Comparison of ENCODE assay signal across 8 cellular contexts in the genomic region with DNA sequence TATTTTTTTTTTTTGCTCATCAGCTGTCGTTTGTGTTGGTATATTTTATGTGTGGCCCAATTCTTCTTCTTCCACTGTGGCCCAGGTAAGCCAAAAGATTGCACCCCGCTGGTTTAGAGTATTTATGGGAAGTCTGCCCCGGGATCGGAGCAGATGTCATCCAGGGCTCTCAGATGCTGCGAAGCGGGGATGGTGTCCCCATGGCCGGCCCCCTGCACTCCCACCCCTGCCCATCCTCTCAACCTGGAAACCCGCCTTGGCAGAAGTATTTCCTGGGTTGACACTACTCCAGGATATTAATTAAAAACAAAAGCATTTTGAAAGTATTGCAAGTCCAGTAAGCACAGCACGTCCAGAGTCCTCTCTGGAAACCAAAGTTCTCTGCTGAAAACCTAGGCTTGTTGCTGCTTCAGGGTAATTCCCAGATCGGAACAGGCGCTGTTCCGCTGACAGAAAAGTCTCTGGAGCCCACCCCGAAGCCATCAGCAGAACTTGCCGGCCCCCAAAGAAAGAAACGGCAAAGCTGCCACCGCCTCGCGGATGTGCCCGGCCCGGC. TPM values are rescaled to one million over a fixed set of nuclear protein-coding genes. Genes with fewer than 3 reads are reported as not detected.
DNase-seq lines count a peak whose midpoint lies in the region; ATAC-seq and TF ChIP-seq lines count a peak whose summit lies in the region.

No MANE protein-coding gene starts in this region.

- H3K9ac ChIP-seq in PC-3 (ENCODE audit: low read length), result no peak overlapping the region

- no peaks in the 10 kb centered on the region for H3K9me2 ChIP-seq in PC-3 (replicated peaks; ENCODE audit: low read length)

- peak overlapping the region; percentile 73 for H3K4me2 ChIP-seq in PC-3 (ENCODE audit: low read length)

- ATAC-seq in PC-3 (no peak), psoas muscle (no peak), left colon (no peak)

- peak overlapping the region; percentile 29; the same call in 1 of the 2 replicates for H2AFZ ChIP-seq in PC-3 (ENCODE audit: low read length)

- CTCF ChIA-PET in CD4-positive, alpha-beta memory T cell (lab: Charles Lee; ENCODE audit: partially characterized antibody), result no interaction called here
- CTCF ChIA-PET in PC-3 (lab: Charles Lee), result no interaction called here

- H3K4me3 Mint-ChIP-seq in CD4-positive, alpha-beta memory T cell, result peak overlapping the region; percentile 31 to 73 (median 62)

- no peaks in the 10 kb centered on the region for H3K9me3 ChIP-seq in CD4-positive, alpha-beta memory T cell (ENCODE audit: control insufficient read depth in 1 of 2, low read length in 2 of 2)
- H3K9me3 ChIP-seq in PC-3 (ENCODE audit: low read length) (no peaks in the 10 kb centered on the region), psoas muscle (no peaks in the 10 kb centered on the region)

- no peaks in the 10 kb centered on the region for H3K4me1 ChIP-seq in CD4-positive, alpha-beta memory T cell (ENCODE audit: insufficient read depth, low read length)
- no peaks in the 10 kb centered on the region for H3K4me1 ChIP-seq in PC-3 (ENCODE audit: insufficient read depth, low read length)
- H3K4me1 ChIP-seq in psoas muscle, result no peaks in the 10 kb centered on the region

- no peak overlapping the region for H3K27ac ChIP-seq in CD4-positive, alpha-beta memory T cell (ENCODE audit: low read depth, low read length)
- no peak overlapping the region for H3K27ac ChIP-seq in PC-3 (ENCODE audit: low read length)
- no peak overlapping the region for H3K27ac ChIP-seq in psoas muscle

- TF ChIP-seq CTCF in PC-3 (conservative IDR thresholded peaks at IDR 0.05; ENCODE audit: low read depth, low read length), result no peak
- no peak for TF ChIP-seq CTCF in fibroblast of mammary gland (conservative IDR thresholded peaks at IDR 0.05; ENCODE audit: control insufficient read depth, insufficient read depth, low read depth, low read length)
- TF ChIP-seq CTCF in psoas muscle (IDR thresholded peaks at IDR 0.05), result no peak

- POLR2A ChIA-PET in CD4-positive, alpha-beta memory T cell (lab: Charles Lee; ENCODE audit: partially characterized antibody), result no interaction called here
- POLR2A ChIA-PET in PC-3 (lab: Charles Lee; ENCODE audit: unreplicated experiment), result no interaction called here

- no peaks in the 10 kb centered on the region for H3K36me3 ChIP-seq in CD4-positive, alpha-beta memory T cell (ENCODE audit: insufficient read depth, low read length)
- H3K36me3 ChIP-seq in PC-3 (ENCODE audit: low read depth, low read length) (no peaks in the 10 kb centered on the region), psoas muscle (ENCODE audit: insufficient read depth in 1 of 2, low read depth in 1 of 2) (no peaks in the 10 kb centered on the region)

- peaks cover 43 to 59% of the 10 kb centered on the region in 2 donors for H3K27me3 Mint-ChIP-seq in CD4-positive, alpha-beta memory T cell

- no TSS peak for BruUV-seq in PC-3 (replicated peaks; lab: Mats Ljungman, UMichigan)

- H3K4me1 Mint-ChIP-seq in CD4-positive, alpha-beta memory T cell, result peaks cover 4 to 10% (median 6%) of the 10 kb centered on the region in 4 donors

- H4K20me1 ChIP-seq in PC-3 (ENCODE audit: low read length), result no peaks in the 10 kb centered on the region

- 29 to 41% (median 34%) methylated on average over 20 of the region's 20 CpGs for WGBS in psoas muscle, 3 donors

- H3K27ac Mint-ChIP-seq in CD4-positive, alpha-beta memory T cell, result no peak overlapping the region

- peaks cover 15% of the 10 kb centered on the region for H3K27me3 ChIP-seq in CD4-positive, alpha-beta memory T cell (ENCODE audit: insufficient read depth, low read length)
- H3K27me3 ChIP-seq in PC-3 (ENCODE audit: low read length) (peaks cover 27% of the 10 kb centered on the region), psoas muscle (ENCODE audit: insufficient read depth in 3 of 3, low read length in 2 of 3) (peaks cover 0 to 32% (median 2%) of the 10 kb centered on the region in 3 donors)

- H3K9me3 Mint-ChIP-seq in CD4-positive, alpha-beta memory T cell, result peaks cover 0 to 3% (median 0%) of the 10 kb centered on the region in 8 donors

- peaks cover 0 to 3% of the 10 kb centered on the region in 2 donors for H3K36me3 Mint-ChIP-seq in CD4-positive, alpha-beta memory T cell

- H3F3A ChIP-seq in PC-3 (ENCODE audit: low read length, unreplicated experiment), result no peaks in the 10 kb centered on the region

- H3K4me3 ChIP-seq in CD4-positive, alpha-beta memory T cell (ENCODE audit: low read length in 2 of 2), result no peak overlapping the region
- H3K4me3 ChIP-seq in PC-3 (ENCODE audit: low read length), result peak overlapping the region; percentile 58; the same call in 1 of the 2 replicates
- peak overlapping the region; percentile 21 for H3K4me3 ChIP-seq in fibroblast of mammary gland (ENCODE audit: control insufficient read depth, low read depth, low read length)
- H3K4me3 ChIP-seq in psoas muscle, result peak overlapping the region; percentile 68

- DNase-seq in CD4-positive, alpha-beta memory T cell, result no peak
- DNase-seq in PC-3 (no peak), fibroblast of mammary gland (ENCODE audit: low read depth) (no peak), psoas muscle (no peak), SK-N-DZ (ENCODE audit: low spot score) (no peak), RPMI8226 (no peak), left colon (no peak), NCI-H345 treated with DMSO at 0.1 percent for 48 hours (lab: John Stamatoyannopoulos, UW; ENCODE audit: unreplicated experiment) (no peak)

- intact Hi-C loops in CD4-positive, alpha-beta memory T cell (cut with micrococcal nuclease), result no loop called here
- intact Hi-C loops in PC-3 (cut with micrococcal nuclease), result no loop called here
- intact Hi-C loops in psoas muscle (cut with DNase I), result loop anchor here in 1 of 2 donors (5.0 kb wide), 1 partner anchor 37 kb away; no protein-coding TSS in a partner anchor
- intact Hi-C loops in left colon (cut with DNase I, micrococcal nuclease), result no loop called here

- no peaks in the 10 kb centered on the region for H3K79me2 ChIP-seq in PC-3 (ENCODE audit: low read length)

RNA-seq across cellular contexts. Expression of gene SCUBE2, which starts 0.8 kb away (rescaled TPM):
- under 1 TPM in 1 of 2 experiments, not detected in 1; 0.64 TPM for total RNA-seq in CD4-positive, alpha-beta memory T cell
- polyA plus RNA-seq in CD4-positive, alpha-beta memory T cell, result not detected
- total RNA-seq in PC-3 (2014; rRNA removed), result 0.18 TPM in 1 of 2 replicates, not detected in the other
- 1 to 10 TPM; 1.2 to 2.2 (median 1.5) TPM for total RNA-seq in psoas muscle
- polyA plus RNA-seq in psoas muscle, result 1 to 10 TPM; 1.4 to 4.3 (median 1.7) TPM
- polyA plus RNA-seq in SK-N-DZ (2014; cell fraction: cytosol; rRNA removed), result 5.8 and 9.1 TPM in 2 replicates
- polyA plus RNA-seq in SK-N-DZ (2014; cell fraction: nucleus; rRNA removed), result 2.0 and 2.3 TPM in 2 replicates
- total RNA-seq in left colon, result 1 to 10 TPM; 8.3 TPM

Comparison
In these comparisons a context has a peak if more than half of its experiments do, and no peak if none do; other contexts are left out.
1. H3K4me3 ChIP-seq: peak in PC-3 (single experiment), fibroblast of mammary gland (single experiment) and psoas muscle (single experiment); none in CD4-positive, alpha-beta memory T cell (0 of 2).